ENCODE assay signal across 15 cellular contexts in genomic region chr12:99558113-99558512, GRCh38.
DNase-seq lines count a peak whose midpoint lies in the region; ATAC-seq and TF ChIP-seq lines count a peak whose summit lies in the region.
"Had no signal": no experiment of that assay in that cellular context is flagged by ENCODE, and none has a peak within 500 bp of the region (broad histone marks: within the 10 kb centered on the region; RNA-seq: fewer than 3 reads in every experiment).

No MANE protein-coding gene starts in this region.

- peak; percentile 2 for DNase-seq in activated T-cell treated with anti-CD3 and anti-CD28 coated beads, Interleukin-2, amount 50 U/mL, for 4 hours
- no peak for DNase-seq in activated T-cell treated with anti-CD3 and anti-CD28 coated beads, Interleukin-2, amount 50 U/mL, for 48 hours
- DNase-seq in lower lobe of right lung (peak; percentile 35), posterior vena cava (ENCODE audit: low spot score) (peak; percentile 62), putamen (ENCODE audit: low spot score) (no peak), DMS79 (lab: John Stamatoyannopoulos, UW) (no peak)
- DNase-seq: CD8-positive, alpha-beta memory T cell; DMS 273 treated with DMSO at 0.1 percent for 48 hours; GOT3 had no signal

- no peak overlapping the region for H3K4me3 Mint-ChIP-seq in activated T-cell treated with anti-CD3 and anti-CD28 coated beads, Interleukin-2, amount 50 U/mL, for 4 hours
- H3K4me3 Mint-ChIP-seq: CD8-positive, alpha-beta memory T cell had no signal

- no peak overlapping the region for H3K27ac ChIP-seq in lower lobe of right lung
- H3K27ac ChIP-seq: 22Rv1, BLaER1 had no signal

- H3K27me3 ChIP-seq in lower lobe of right lung (ENCODE audit: low read depth), result no peaks in the 10 kb centered on the region
- H3K27me3 ChIP-seq: BLaER1 had no signal

- H3K36me3 Mint-ChIP-seq in activated T-cell treated with anti-CD3 and anti-CD28 coated beads, Interleukin-2, amount 50 U/mL, for 4 hours (ENCODE audit: insufficient read depth), result no peaks in the 10 kb centered on the region
- H3K36me3 Mint-ChIP-seq: CD8-positive, alpha-beta memory T cell had no signal

- no peak overlapping the region for H3K4me3 ChIP-seq in lower lobe of right lung
- H3K4me3 ChIP-seq: BLaER1, GM12878, HAP-1 had no signal

- no peaks in the 10 kb centered on the region for H3K4me1 ChIP-seq in lower lobe of right lung
- H3K4me1 ChIP-seq: BLaER1, HAP-1 had no signal

- no peaks in the 10 kb centered on the region for H3K9me3 ChIP-seq in lower lobe of right lung
- H3K9me3 ChIP-seq: HAP-1 had no signal

- ATAC-seq in activated T-cell treated with anti-CD3 and anti-CD28 coated beads, Interleukin-2, amount 50 U/mL, for 4 hours, result no peak
- ATAC-seq in lower lobe of right lung (peak; percentile 11 to 32), HG02973 (IDR thresholded peaks at IDR 0.05; ENCODE audit: unreplicated experiment) (no peak), GM21786 (IDR thresholded peaks at IDR 0.05; ENCODE audit: unreplicated experiment) (no peak)
- ATAC-seq: GM12878 had no signal

- H3K27me3 Mint-ChIP-seq in activated T-cell treated with anti-CD3 and anti-CD28 coated beads, Interleukin-2, amount 50 U/mL, for 4 hours (ENCODE audit: low read depth), result no peaks in the 10 kb centered on the region
- H3K27me3 Mint-ChIP-seq: CD8-positive, alpha-beta memory T cell had no signal

- H3K4me1 Mint-ChIP-seq in activated T-cell treated with anti-CD3 and anti-CD28 coated beads, Interleukin-2, amount 50 U/mL, for 4 hours (ENCODE audit: low read depth), result no peaks in the 10 kb centered on the region
- H3K4me1 Mint-ChIP-seq: CD8-positive, alpha-beta memory T cell had no signal

- TF ChIP-seq CTCF in lower lobe of right lung (IDR thresholded peaks at IDR 0.05), result no peak

- intact Hi-C loops in lower lobe of right lung (cut with DNase I) (no loop called here), posterior vena cava (cut with DNase I) (no loop called here)

- H3K9me3 Mint-ChIP-seq in activated T-cell treated with anti-CD3 and anti-CD28 coated beads, Interleukin-2, amount 50 U/mL, for 4 hours, result peaks cover 15% of the 10 kb centered on the region

- no peaks in the 10 kb centered on the region for H3K36me3 ChIP-seq in lower lobe of right lung
- H3K36me3 ChIP-seq: HAP-1 had no signal

Comparison
In these comparisons a context has a peak if more than half of its experiments do, and no peak if none do; other contexts are left out.
1. DNase-seq: peak in activated T-cell treated with anti-CD3 and anti-CD28 coated beads, Interleukin-2, amount 50 U/mL, for 4 hours (single experiment), lower lobe of right lung (single experiment) and posterior vena cava (single experiment); none in activated T-cell treated with anti-CD3 and anti-CD28 coated beads, Interleukin-2, amount 50 U/mL, for 48 hours (0 of 2), putamen (single experiment) and DMS79 (single experiment).
2. ATAC-seq: peak in lower lobe of right lung (2 of 2); none in activated T-cell treated with anti-CD3 and anti-CD28 coated beads, Interleukin-2, amount 50 U/mL, for 4 hours (0 of 2), HG02973 (single experiment) and GM21786 (single experiment).